Comparison of ENCODE assay signal across 9 cellular contexts in the genomic region with DNA sequence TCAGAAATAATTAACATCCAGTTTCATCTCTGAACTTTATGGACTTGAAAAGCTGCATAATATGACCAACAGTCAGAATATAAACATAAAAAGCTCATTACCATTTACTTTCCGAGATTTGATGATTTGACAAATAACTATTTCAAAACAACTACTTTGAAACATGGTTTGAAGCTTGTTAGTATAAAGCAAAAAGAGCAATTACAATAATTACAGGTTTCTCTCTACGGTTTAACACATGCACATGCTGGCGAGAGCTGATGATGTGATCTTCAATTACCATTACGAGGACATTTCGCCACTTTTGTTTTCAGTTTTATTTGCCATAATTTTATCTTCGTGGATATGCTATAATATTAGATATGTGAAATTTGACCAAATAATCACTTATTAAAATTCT.
A peak's percentile ranks its signal among the peaks of the same experiment; 100 is the strongest.
DNase-seq lines count a peak whose midpoint lies in the region; ATAC-seq and TF ChIP-seq lines count a peak whose summit lies in the region.
"Had no signal": no experiment of that assay in that cellular context is flagged by ENCODE, and none has a peak within 500 bp of the region (broad histone marks: within the 10 kb centered on the region; RNA-seq: fewer than 3 reads in every experiment).

No MANE protein-coding gene starts in this region.

- H3K79me2 ChIP-seq in fibroblast of lung (ENCODE audit: control insufficient read depth, insufficient read depth, low read length) = peaks cover 34% of the 10 kb centered on the region

- H3K27me3 ChIP-seq in fibroblast of lung (ENCODE audit: control insufficient read depth, insufficient read depth, low read length) = no peaks in the 10 kb centered on the region

- no peak for ATAC-seq in HG03521 (IDR thresholded peaks at IDR 0.05; ENCODE audit: unreplicated experiment)

- TF ChIP-seq CTCF in fibroblast of lung (conservative IDR thresholded peaks at IDR 0.05 in 1 of 2, IDR thresholded peaks at IDR 0.05 in 1 of 2; ENCODE audit: low read depth in 1 of 2, low read length in 2 of 2) = no peak

- H3K4me3 ChIP-seq in fibroblast of lung (replicated peaks in 1 of 4; ENCODE audit: control extremely low read depth in 1 of 4, insufficient read depth in 1 of 4, low read depth in 3 of 4, low read length in 4 of 4) = peak overlapping the region; percentile 35 to 67 (median 38)

- peak overlapping the region; percentile 40 for H3K27ac ChIP-seq in fibroblast of lung (ENCODE audit: insufficient read depth, low read length)

- peaks cover 3% of the 10 kb centered on the region for H3K4me1 ChIP-seq in fibroblast of lung (ENCODE audit: control insufficient read depth, extremely low read depth, insufficient read depth, low read length)

- no peaks in the 10 kb centered on the region for H4K20me1 ChIP-seq in fibroblast of lung (ENCODE audit: control insufficient read depth, extremely low read depth, insufficient read depth, low read length)

- H3K9me3 ChIP-seq in fibroblast of lung (ENCODE audit: control insufficient read depth, insufficient read depth, low read depth, low read length) = no peaks in the 10 kb centered on the region

- H3K4me2 ChIP-seq in fibroblast of lung (ENCODE audit: extremely low read depth, insufficient read depth, low read length) = peak overlapping the region; percentile 99

- peak; percentile 73 for DNase-seq in NCI-H1092 treated with DMSO at 0.1 percent for 48 hours (lab: John Stamatoyannopoulos, UW)
- DNase-seq in NCI-H1092 (lab: John Stamatoyannopoulos, UW) = no peak
- peak; percentile 62 for DNase-seq in NCI-H146 (lab: John Stamatoyannopoulos, UW)
- DNase-seq in fibroblast of lung (ENCODE audit: low read depth in 2 of 2) = peak in 1 of 2 donors; percentile 19
- DNase-seq in superior temporal gyrus (ENCODE audit: extremely low spot score) = peak; percentile 78
- no peak for DNase-seq in NK-92 treated with Interleukin-12 subunit alpha and Interleukin-12 subunit beta, amount 100 ng/mL, for 24 hours (lab: John Stamatoyannopoulos, UW)
- no peak for DNase-seq in GDM1 (lab: John Stamatoyannopoulos, UW)
- DNase-seq: kidney glomerular epithelial cell had no signal

- H2AFZ ChIP-seq in fibroblast of lung (ENCODE audit: low read length) = no peak overlapping the region

- H3K9ac ChIP-seq in fibroblast of lung (ENCODE audit: insufficient read depth, low read length) = peak overlapping the region; percentile 17

- no peaks in the 10 kb centered on the region for H3K36me3 ChIP-seq in fibroblast of lung (ENCODE audit: control insufficient read depth, insufficient read depth, low read length)

Comparison
In these comparisons a context has a peak if more than half of its experiments do, and no peak if none do; other contexts are left out.
1. DNase-seq: peak in NCI-H1092 treated with DMSO at 0.1 percent for 48 hours (single experiment), NCI-H146 (single experiment) and superior temporal gyrus (single experiment); none in NCI-H1092 (single experiment), NK-92 treated with Interleukin-12 subunit alpha and Interleukin-12 subunit beta, amount 100 ng/mL, for 24 hours (single experiment) and GDM1 (single experiment).